In genomic region chr2:42770288-42771131, GRCh38 we compare ENCODE assay signal across 8 cellular contexts. TPM values are rescaled to one million over a fixed set of nuclear protein-coding genes. Genes with fewer than 3 reads are reported as not detected.
DNase-seq lines count a peak whose midpoint lies in the region; ATAC-seq and TF ChIP-seq lines count a peak whose summit lies in the region.

No MANE protein-coding gene starts in this region.

- H3K27me3 Mint-ChIP-seq in endothelial cell (ENCODE audit: unreplicated experiment), result peaks cover 7% of the 10 kb centered on the region
- H3K27me3 Mint-ChIP-seq in natural killer cell treated with Interleukin-12 subunit alpha and Interleukin-12 subunit beta and Interleukin-15 and Interleukin-18, amount 100 ng/mL, for 72 hours, result no peaks in the 10 kb centered on the region

- TF ChIP-seq CTCF in endothelial cell (IDR thresholded peaks at IDR 0.05; ENCODE audit: unreplicated experiment) (peak; percentile 55), omental fat pad (IDR thresholded peaks at IDR 0.05) (no peak)

- H3K9me3 Mint-ChIP-seq in endothelial cell (ENCODE audit: unreplicated experiment), result no peaks in the 10 kb centered on the region
- no peaks in the 10 kb centered on the region for H3K9me3 Mint-ChIP-seq in natural killer cell treated with Interleukin-12 subunit alpha and Interleukin-12 subunit beta and Interleukin-15 and Interleukin-18, amount 100 ng/mL, for 72 hours

- H3K4me1 Mint-ChIP-seq in endothelial cell (ENCODE audit: unreplicated experiment), result no peaks in the 10 kb centered on the region
- H3K4me1 Mint-ChIP-seq in natural killer cell treated with Interleukin-12 subunit alpha and Interleukin-12 subunit beta and Interleukin-15 and Interleukin-18, amount 100 ng/mL, for 72 hours (ENCODE audit: low read depth in 2 of 2), result peaks cover 0 to 3% of the 10 kb centered on the region in 2 donors

- peak; percentile 59 for ATAC-seq in HG03103 (IDR thresholded peaks at IDR 0.05; ENCODE audit: low read depth, unreplicated experiment)
- peak; percentile 41 to 72 for ATAC-seq in natural killer cell treated with Interleukin-12 subunit alpha and Interleukin-12 subunit beta and Interleukin-15 and Interleukin-18, amount 100 ng/mL, for 72 hours
- no peak for ATAC-seq in omental fat pad (ENCODE audit: low FRiP score)

- DNase-seq in DMS53 (lab: John Stamatoyannopoulos, UW) (peak; percentile 55), DMS53 treated with DMSO at 0.1 percent for 48 hours (lab: John Stamatoyannopoulos, UW; ENCODE audit: unreplicated experiment) (no peak), OCI-M1 (lab: John Stamatoyannopoulos, UW) (peak; percentile 82), endothelial cell (ENCODE audit: low spot score) (peak; percentile 59), omental fat pad (ENCODE audit: low spot score) (no peak)
- no peak for DNase-seq in natural killer cell treated with Interleukin-12 subunit alpha and Interleukin-12 subunit beta and Interleukin-15 and Interleukin-18, amount 100 ng/mL, for 72 hours (ENCODE audit: low spot score)
- DNase-seq in effector CD8-positive, alpha-beta T cell (lab: John Stamatoyannopoulos, UW), result no peak

- H3K36me3 Mint-ChIP-seq in endothelial cell (ENCODE audit: low read depth, unreplicated experiment), result peaks cover 18% of the 10 kb centered on the region
- no peaks in the 10 kb centered on the region for H3K36me3 Mint-ChIP-seq in natural killer cell treated with Interleukin-12 subunit alpha and Interleukin-12 subunit beta and Interleukin-15 and Interleukin-18, amount 100 ng/mL, for 72 hours

- H3K27ac Mint-ChIP-seq in endothelial cell (ENCODE audit: unreplicated experiment), result no peak overlapping the region
- H3K27ac Mint-ChIP-seq in natural killer cell treated with Interleukin-12 subunit alpha and Interleukin-12 subunit beta and Interleukin-15 and Interleukin-18, amount 100 ng/mL, for 72 hours, result no peak overlapping the region

- H3K4me3 Mint-ChIP-seq in endothelial cell (ENCODE audit: unreplicated experiment), result no peak overlapping the region
- no peak overlapping the region for H3K4me3 Mint-ChIP-seq in natural killer cell treated with Interleukin-12 subunit alpha and Interleukin-12 subunit beta and Interleukin-15 and Interleukin-18, amount 100 ng/mL, for 72 hours

RNA-seq across cellular contexts. Expression of gene OXER1, which starts 6.6 kb away (rescaled TPM):
- total RNA-seq in endothelial cell (ENCODE audit: unreplicated experiment) (1.5 TPM), omental fat pad (under 1 TPM in 3 of 4 donors, not detected in 1; 0.44 to 0.96 (median 0.65) TPM)
- total RNA-seq in natural killer cell treated with Interleukin-12 subunit alpha and Interleukin-12 subunit beta and Interleukin-15 and Interleukin-18, amount 100 ng/mL, for 72 hours, result not detected

RNA-seq across cellular contexts. Expression of gene HAAO, which starts 21.9 kb away (rescaled TPM):
- total RNA-seq in endothelial cell (ENCODE audit: unreplicated experiment) (6.0 TPM), omental fat pad (1 to 10 TPM; 3.0 to 7.2 (median 3.9) TPM)
- not detected for total RNA-seq in natural killer cell treated with Interleukin-12 subunit alpha and Interleukin-12 subunit beta and Interleukin-15 and Interleukin-18, amount 100 ng/mL, for 72 hours

Comparison
In these comparisons a context has a peak if more than half of its experiments do, and no peak if none do; other contexts are left out.
1. DNase-seq: peak in DMS53 (single experiment), OCI-M1 (single experiment) and endothelial cell (single experiment); none in DMS53 treated with DMSO at 0.1 percent for 48 hours (single experiment), natural killer cell treated with Interleukin-12 subunit alpha and Interleukin-12 subunit beta and Interleukin-15 and Interleukin-18, amount 100 ng/mL, for 72 hours (single experiment), effector CD8-positive, alpha-beta T cell (single experiment) and omental fat pad (single experiment).